16 cellular contexts compared by ENCODE assay signal in genomic region chr3:10438902-10439610, GRCh38.
DNase-seq lines count a peak whose midpoint lies in the region; ATAC-seq and TF ChIP-seq lines count a peak whose summit lies in the region.
"Had no signal": no experiment of that assay in that cellular context is flagged by ENCODE, and none has a peak within 500 bp of the region (broad histone marks: within the 10 kb centered on the region; RNA-seq: fewer than 3 reads in every experiment).

No MANE protein-coding gene starts in this region.

- H3K27me3 ChIP-seq in AG04450 (ENCODE audit: control insufficient read depth, insufficient read depth, low read length) = peaks cover 3% of the 10 kb centered on the region
- no peaks in the 10 kb centered on the region for H3K27me3 ChIP-seq in CD8-positive, alpha-beta T cell (ENCODE audit: insufficient read depth, low read length)
- no peaks in the 10 kb centered on the region for H3K27me3 ChIP-seq in osteoblast (ENCODE audit: insufficient read depth, low read length)

- CTCF ChIA-PET in AG04450 (lab: Charles Lee) = no interaction called here
- CTCF ChIA-PET in CD8-positive, alpha-beta T cell (lab: Charles Lee) = no interaction called here

- DNase-seq in AG04450 (ENCODE audit: low read depth, low spot score) = no peak
- DNase-seq in CD8-positive, alpha-beta T cell = no peak
- peak; percentile 56 for DNase-seq in chondrocyte (ENCODE audit: low spot score)
- DNase-seq in osteoblast (ENCODE audit: insufficient read length, low spot score, missing footprints) = no peak
- DNase-seq in HPDE6-E6E7 (ENCODE audit: extremely low spot score) = no peak
- no peak for DNase-seq in hepatic stellate cell (ENCODE audit: low spot score)
- no peak for DNase-seq in activated CD4-positive, alpha-beta T cell treated with anti-CD3 and anti-CD28 coated beads for 4 hours
- DNase-seq: DMS79, HCEC 1CT, NCI-H1092, NCI-H2081 treated with DMSO at 0.1 percent for 48 hours, NCI-H510A treated with DMSO at 0.1 percent for 48 hours, NCI-H82 had no signal

- TF ChIP-seq CTCF in AG04450 (IDR thresholded peaks at IDR 0.05; ENCODE audit: low read depth, low read length) = no peak
- TF ChIP-seq CTCF in CD8-positive, alpha-beta T cell (IDR thresholded peaks at IDR 0.05) = no peak
- no peak for TF ChIP-seq CTCF in chondrocyte (IDR thresholded peaks at IDR 0.05)
- TF ChIP-seq CTCF in osteoblast (IDR thresholded peaks at IDR 0.05; ENCODE audit: extremely low read depth, low read depth, low read length) = no peak

- no peaks in the 10 kb centered on the region for H3K36me3 ChIP-seq in CD8-positive, alpha-beta T cell (ENCODE audit: insufficient read depth, low read length)
- H3K36me3 ChIP-seq in osteoblast (ENCODE audit: insufficient read depth, low read length) = no peaks in the 10 kb centered on the region

- no peaks in the 10 kb centered on the region for H3K79me2 ChIP-seq in osteoblast (ENCODE audit: insufficient read depth, low read length)

- H3K27me3 Mint-ChIP-seq in CD8-positive, alpha-beta T cell (ENCODE audit: low read depth) = no peaks in the 10 kb centered on the region
- no peaks in the 10 kb centered on the region for H3K27me3 Mint-ChIP-seq in chondrocyte (ENCODE audit: low read depth)

- no peak overlapping the region for H2AFZ ChIP-seq in osteoblast (ENCODE audit: low read length)
- H2AFZ ChIP-seq: GM23248 had no signal

- no peaks in the 10 kb centered on the region for H3K36me3 Mint-ChIP-seq in CD8-positive, alpha-beta T cell
- H3K36me3 Mint-ChIP-seq in chondrocyte (ENCODE audit: low read depth) = no peaks in the 10 kb centered on the region
- H3K36me3 Mint-ChIP-seq: CD14-positive monocyte had no signal

- intact Hi-C loops in CD8-positive, alpha-beta T cell (cut with DNase I, micrococcal nuclease) = loop anchor here in 1 of 2 experiments (5.0 to 10.0 kb wide), 2 partner anchors 117 to 324 kb away; partner anchors contain the start of genes BRK1 and SEC13

- H3K9me3 Mint-ChIP-seq in CD8-positive, alpha-beta T cell = no peaks in the 10 kb centered on the region
- no peaks in the 10 kb centered on the region for H3K9me3 Mint-ChIP-seq in chondrocyte (ENCODE audit: low read depth)

- no peak overlapping the region for H3K4me3 Mint-ChIP-seq in CD8-positive, alpha-beta T cell
- H3K4me3 Mint-ChIP-seq in chondrocyte (ENCODE audit: unreplicated experiment) = no peak overlapping the region
- H3K4me3 Mint-ChIP-seq: CD14-positive monocyte had no signal

- H4K20me1 ChIP-seq in osteoblast (ENCODE audit: insufficient read depth, low read length) = no peaks in the 10 kb centered on the region

- H3K4me1 Mint-ChIP-seq in CD8-positive, alpha-beta T cell (ENCODE audit: low read depth) = peaks cover 33% of the 10 kb centered on the region
- H3K4me1 Mint-ChIP-seq in chondrocyte (ENCODE audit: low read depth) = peaks cover 39% of the 10 kb centered on the region
- H3K4me1 Mint-ChIP-seq: CD14-positive monocyte had no signal

- peak overlapping the region; percentile 13 for H3K27ac Mint-ChIP-seq in CD8-positive, alpha-beta T cell
- H3K27ac Mint-ChIP-seq in chondrocyte (ENCODE audit: unreplicated experiment) = peak overlapping the region; percentile 92
- H3K27ac Mint-ChIP-seq: CD14-positive monocyte had no signal

- ATAC-seq in CD8-positive, alpha-beta T cell = no peak
- no peak for ATAC-seq in HG03469 (IDR thresholded peaks at IDR 0.05; ENCODE audit: unreplicated experiment)

- peaks cover 20% of the 10 kb centered on the region for H3K4me1 ChIP-seq in CD8-positive, alpha-beta T cell (ENCODE audit: insufficient read depth, low read length)
- peaks cover 38% of the 10 kb centered on the region for H3K4me1 ChIP-seq in osteoblast (ENCODE audit: insufficient read depth, low read length)

- H3K9me3 ChIP-seq in AG04450 (ENCODE audit: control insufficient read depth, insufficient read depth, low read length) (no peaks in the 10 kb centered on the region), osteoblast (ENCODE audit: low read depth, low read length) (no peaks in the 10 kb centered on the region)
- H3K9me3 ChIP-seq in CD8-positive, alpha-beta T cell (ENCODE audit: low read length) = no peaks in the 10 kb centered on the region

- no peak overlapping the region for H3K4me3 ChIP-seq in AG04450 (ENCODE audit: low read depth, low read length)
- H3K4me3 ChIP-seq in CD8-positive, alpha-beta T cell (ENCODE audit: low read depth, low read length) = no peak overlapping the region
- no peak overlapping the region for H3K4me3 ChIP-seq in osteoblast (ENCODE audit: insufficient read depth, low read length)
- H3K4me3 ChIP-seq: GM23248 had no signal

- peak overlapping the region; percentile 9 for H3K4me2 ChIP-seq in osteoblast (ENCODE audit: insufficient read depth, low read length)

- POLR2A ChIA-PET in AG04450 (lab: Yijun Ruan, JAX) = no interaction called here
- POLR2A ChIA-PET in CD8-positive, alpha-beta T cell (lab: Charles Lee) = no interaction called here

- peak overlapping the region; percentile 78 for H3K27ac ChIP-seq in AG04450 (ENCODE audit: low read depth, low read length)
- no peak overlapping the region for H3K27ac ChIP-seq in CD8-positive, alpha-beta T cell (ENCODE audit: low read depth, low read length)
- H3K27ac ChIP-seq in osteoblast (ENCODE audit: low read depth, low read length) = peak overlapping the region; percentile 77
